ENCODE assay signal across 9 cellular contexts in the genomic region with DNA sequence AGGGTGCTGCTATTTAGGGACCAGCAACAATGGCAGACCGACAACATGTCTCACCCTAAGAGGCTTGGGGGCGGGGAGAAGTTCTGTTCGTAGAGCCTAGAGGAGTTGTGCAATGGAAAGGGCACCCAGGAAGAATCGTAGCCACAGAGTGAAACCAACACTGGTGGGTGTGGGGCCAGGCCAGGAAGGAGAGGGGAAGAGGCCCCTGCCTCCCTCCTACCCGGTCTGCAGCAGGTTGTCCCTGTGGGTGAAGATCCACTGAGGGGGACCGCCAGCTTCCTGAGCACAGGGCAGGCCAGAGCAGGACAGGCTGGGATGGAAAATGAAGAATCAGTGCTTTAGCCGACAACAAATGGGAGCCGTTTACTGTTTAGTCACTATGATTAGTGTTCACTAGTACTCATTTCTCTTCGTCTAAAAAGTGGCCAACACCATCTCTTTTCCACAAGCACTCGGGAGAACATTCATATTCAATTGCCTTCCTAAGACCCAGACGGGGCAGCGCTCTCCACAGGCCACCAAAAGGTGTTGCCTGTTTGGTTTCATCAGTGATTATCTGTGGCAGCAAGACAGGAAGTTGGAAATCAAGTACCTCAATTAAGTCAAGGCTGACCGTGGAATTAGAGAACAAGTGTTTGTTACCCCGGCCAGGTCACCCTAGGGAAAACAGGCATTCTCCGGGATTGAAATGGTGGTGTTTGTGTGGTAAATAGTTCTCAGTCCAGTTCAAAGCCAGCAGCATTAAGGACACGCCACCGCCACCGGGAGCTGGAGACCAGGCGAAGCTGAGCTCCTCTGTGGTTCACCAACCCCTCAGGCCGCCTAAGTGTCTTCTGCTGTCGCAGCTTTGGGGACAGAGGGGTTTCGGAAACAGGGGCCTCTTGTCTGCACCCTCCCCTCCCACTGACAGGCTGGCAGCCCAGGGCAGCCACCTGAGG. TPM values are rescaled to one million over a fixed set of nuclear protein-coding genes. Genes with fewer than 3 reads are reported as not detected.
A peak's percentile ranks its signal among the peaks of the same experiment; 100 is the strongest.
DNase-seq lines count a peak whose midpoint lies in the region; TF ChIP-seq lines count a peak whose summit lies in the region.
"Had no signal": no experiment of that assay in that cellular context is flagged by ENCODE, and none has a peak within 500 bp of the region (broad histone marks: within the 10 kb centered on the region; RNA-seq: fewer than 3 reads in every experiment).

No MANE protein-coding gene starts in this region.

- H3K27ac ChIP-seq in RWPE1 (peak overlapping the region; percentile 76), spleen (peak overlapping the region; percentile 73 to 97 (median 94))
- H3K27ac ChIP-seq: 22Rv1 had no signal

- H3K9me3 Mint-ChIP-seq in activated naive CD8-positive, alpha-beta T cell treated with anti-CD3 and anti-CD28 coated beads for 36 hours: no peaks in the 10 kb centered on the region

- POLR2A ChIA-PET in RWPE1 (lab: Yijun Ruan, JAX; ENCODE audit: low non-redundant PET) (no interaction called here), HEK293T (lab: Yijun Ruan, JAX) (no interaction called here)

- no peaks in the 10 kb centered on the region for H3K36me3 Mint-ChIP-seq in activated naive CD8-positive, alpha-beta T cell treated with anti-CD3 and anti-CD28 coated beads for 36 hours

- H3K4me1 Mint-ChIP-seq in activated naive CD8-positive, alpha-beta T cell treated with anti-CD3 and anti-CD28 coated beads for 36 hours: peaks cover 35% of the 10 kb centered on the region

- DNase-seq in DMS 273 (lab: John Stamatoyannopoulos, UW; ENCODE audit: unreplicated experiment): peak; percentile 17
- DNase-seq in DMS 273 treated with DMSO at 0.1 percent for 48 hours (lab: John Stamatoyannopoulos, UW): no peak
- DNase-seq in RWPE1 (ENCODE audit: low spot score): no peak
- peak; percentile 65 for DNase-seq in activated naive CD8-positive, alpha-beta T cell treated with anti-CD3 and anti-CD28 coated beads for 36 hours
- DNase-seq in spleen: peak; percentile 83
- no peak for DNase-seq in occipital lobe (lab: John Stamatoyannopoulos, UW)
- DNase-seq in HEK293T (ENCODE audit: extremely low spot score): no peak

- peak overlapping the region; percentile 78 for H3K4me3 Mint-ChIP-seq in activated naive CD8-positive, alpha-beta T cell treated with anti-CD3 and anti-CD28 coated beads for 36 hours

- peaks cover 17 to 54% (median 41%) of the 10 kb centered on the region in 6 donors for H3K4me1 ChIP-seq in spleen

- H3K27me3 ChIP-seq in spleen (replicated peaks in 1 of 7): no peaks in the 10 kb centered on the region

- H3K27ac Mint-ChIP-seq in activated naive CD8-positive, alpha-beta T cell treated with anti-CD3 and anti-CD28 coated beads for 36 hours: peak overlapping the region; percentile 89

- CTCF ChIA-PET in RWPE1 (lab: Yijun Ruan, JAX) (interaction anchor here (0.6 kb wide), 1 partner anchor 68 kb away, joined by 4 read pairs; no protein-coding TSS in a partner anchor), HEK293T (lab: Yijun Ruan, JAX) (no interaction called here)

- TF ChIP-seq CTCF in RWPE1 (conservative IDR thresholded peaks at IDR 0.05; ENCODE audit: low read depth): no peak
- TF ChIP-seq CTCF in spleen (IDR thresholded peaks at IDR 0.05 in 8 of 11, conservative IDR thresholded peaks at IDR 0.05 in 3 of 11): no peak

- H3K9me3 ChIP-seq in iPS-18c (ENCODE audit: control insufficient read depth, insufficient read depth, low read length) (no peaks in the 10 kb centered on the region), spleen (no peaks in the 10 kb centered on the region)

- H3K4me3 ChIP-seq in iPS-18c (ENCODE audit: insufficient read depth, low read depth, low read length) (peak overlapping the region; percentile 60), spleen (peak overlapping the region; percentile 67 to 97 (median 85))

- no peaks in the 10 kb centered on the region for H3K27me3 Mint-ChIP-seq in activated naive CD8-positive, alpha-beta T cell treated with anti-CD3 and anti-CD28 coated beads for 36 hours

- TF ChIP-seq POLR2A in spleen (IDR thresholded peaks at IDR 0.05): no peak

- intact Hi-C loops in spleen (cut with DNase I; ENCODE audit: low total_unique reads): no loop called here

- 16 to 33% (median 24%) methylated on average over 15 to 22 of the region's 22 CpGs for WGBS in spleen, 5 donors

- H3K36me3 ChIP-seq in spleen: no peaks in the 10 kb centered on the region

TF ChIP-seq in HEK293T, 16 proteins besides CTCF, POLR2A, EP300 and RAD21:
- no peak for TF ChIP-seq L3MBTL2 (conservative IDR thresholded peaks at IDR 0.05)

RNA-seq across cellular contexts. Expression of a gene that starts 1.0 kb away (rescaled TPM):
- total RNA-seq in activated naive CD8-positive, alpha-beta T cell treated with anti-CD3 and anti-CD28 coated beads for 36 hours: 10 to 100 TPM; 27.6 to 32.5 TPM
- total RNA-seq in spleen (10 to 100 TPM; 57.3 to 91.3 (median 65.0) TPM), occipital lobe (6.7 TPM)
- 1 to 10 TPM; 2.7 to 5.5 (median 3.0) TPM for polyA plus RNA-seq in spleen

Comparison
In these comparisons a context has a peak if more than half of its experiments do, and no peak if none do; other contexts are left out.
1. DNase-seq: peak in DMS 273 (single experiment), activated naive CD8-positive, alpha-beta T cell treated with anti-CD3 and anti-CD28 coated beads for 36 hours (single experiment) and spleen (single experiment); none in DMS 273 treated with DMSO at 0.1 percent for 48 hours (single experiment), RWPE1 (single experiment), occipital lobe (single experiment) and HEK293T (single experiment).